In genomic region chr16:4624015-4624826, GRCh38 we compare ENCODE assay signal across 8 cellular contexts. TPM values are rescaled to one million over a fixed set of nuclear protein-coding genes. Genes with fewer than 3 reads are reported as not detected.
DNase-seq lines count a peak whose midpoint lies in the region; ATAC-seq and TF ChIP-seq lines count a peak whose summit lies in the region.

TSS of gene MGRN1 (plus strand) at chr16:4624826. CDS start at chr16:4624961, 135 bp downstream.

- BruUV-seq in OCI-LY7 (replicated peaks; lab: Mats Ljungman, UMichigan), result no TSS peak

- H3K36me3 ChIP-seq in OCI-LY7 (ENCODE audit: insufficient read depth, low read length), result peaks cover 6% of the 10 kb centered on the region

- POLR2A ChIA-PET in OCI-LY7 (lab: Charles Lee), result interaction anchor here (1.0 to 1.1 kb wide), 2 partner anchors 10 to 11 kb away, joined by 3 to 4 read pairs; partner anchors contain the start of gene UBALD1

- peak within 1 kb of the TSS; percentile 54 for H3K27ac ChIP-seq in OCI-LY7 (ENCODE audit: low read depth, low read length, poor library complexity, severe bottlenecking)

- peaks cover 26% of the 10 kb centered on the region; the same call in 1 of the 2 replicates for H3K79me2 ChIP-seq in OCI-LY7 (ENCODE audit: insufficient read depth, low read depth, low read length)

- intact Hi-C loops in OCI-LY7 (cut with micrococcal nuclease; ENCODE audit: unreplicated experiment), result loop anchor here (1.0 to 5.0 kb wide), 2 partner anchors 8 to 317 kb away; no protein-coding TSS in a partner anchor

- H3K9me3 ChIP-seq in OCI-LY7 (ENCODE audit: low read length), result no peaks in the 10 kb centered on the region

- H3K4me3 ChIP-seq in OCI-LY7 (ENCODE audit: low read depth, low read length, poor library complexity, severe bottlenecking), result peak within 1 kb of the TSS; percentile 99

- H4K20me1 ChIP-seq in OCI-LY7 (ENCODE audit: insufficient read depth, low read length), result no peaks in the 10 kb centered on the region

- H2AFZ ChIP-seq in OCI-LY7 (ENCODE audit: low read length), result peak within 1 kb of the TSS; percentile 72; the same call in 1 of the 2 replicates

- H3K4me1 ChIP-seq in OCI-LY7 (ENCODE audit: insufficient read depth, low read length, poor library complexity, severe bottlenecking), result peaks cover 21% of the 10 kb centered on the region

- DNase-seq in DMS 273 (lab: John Stamatoyannopoulos, UW; ENCODE audit: unreplicated experiment), result peak; percentile 99
- DNase-seq in HuH-7.5 (ENCODE audit: low spot score), result peak; percentile 88
- peak; percentile 98 for DNase-seq in OCI-LY7 (ENCODE audit: low spot score)
- peak; percentile 85 for DNase-seq in activated T-cell treated with anti-CD3 and anti-CD28 coated beads for 1 hour (ENCODE audit: low read depth)
- peak; percentile 93 for DNase-seq in epidermal melanocyte (ENCODE audit: insufficient read length, low spot score)
- peak; percentile 91 for DNase-seq in middle frontal gyrus (ENCODE audit: extremely low spot score, low spot score)
- peak; percentile 74 to 86 for DNase-seq in stimulated activated CD8-positive, alpha-beta memory T cell treated with anti-CD3 and anti-CD28 coated beads, Interleukin-2, amount 100 ng/mL, for 1 hour (ENCODE audit: low read depth in 2 of 2)

- H3K9me2 ChIP-seq in OCI-LY7 (ENCODE audit: insufficient read depth, low read length), result no peaks in the 10 kb centered on the region

- CTCF ChIA-PET in OCI-LY7 (lab: Charles Lee; ENCODE audit: unreplicated experiment), result interaction anchor here (0.7 to 1.0 kb wide), 3 partner anchors 12 to 95 kb away, joined by 3 read pairs; no protein-coding TSS in a partner anchor

- TF ChIP-seq CTCF in OCI-LY7 (conservative IDR thresholded peaks at IDR 0.05; ENCODE audit: low read length), result peak; percentile 100

- H3K4me2 ChIP-seq in OCI-LY7 (ENCODE audit: low read length), result peak within 1 kb of the TSS; percentile 93

- ATAC-seq in GM21526 (IDR thresholded peaks at IDR 0.05; ENCODE audit: low FRiP score, unreplicated experiment), result peak; percentile 59

RNA-seq across cellular contexts. Expression of gene MGRN1, which starts in this region (rescaled TPM):
- 14.1 and 14.3 TPM in 2 replicates for total RNA-seq in OCI-LY7 (2014; rRNA removed; shearing (Covaris generic))
- 43.1 and 45.4 TPM in 2 replicates for total RNA-seq in OCI-LY7 (2022)

Comparison
In these comparisons a context has a peak if more than half of its experiments do, and no peak if none do; other contexts are left out.
1. Peak in every context shown above with its lines: DNase-seq, ATAC-seq, H3K4me3 ChIP-seq and H3K27ac ChIP-seq.